Comparison of ENCODE assay signal across 1 cellular context in genomic region chr2:176595986-176596385, GRCh38.
TF ChIP-seq lines count a peak whose summit lies in the region.

No MANE protein-coding gene starts in this region.

TF ChIP-seq in HepG2, 621 proteins besides CTCF, POLR2A, EP300 and RAD21 (continued from another document):
- TF ChIP-seq ZBTB43 (CRISPR knock-in tag; conservative IDR thresholded peaks at IDR 0.05), result no peak
- no peak for TF ChIP-seq ATF6 (CRISPR knock-in tag; conservative IDR thresholded peaks at IDR 0.05)
